ENCODE assay signal across 9 cellular contexts in the genomic region with DNA sequence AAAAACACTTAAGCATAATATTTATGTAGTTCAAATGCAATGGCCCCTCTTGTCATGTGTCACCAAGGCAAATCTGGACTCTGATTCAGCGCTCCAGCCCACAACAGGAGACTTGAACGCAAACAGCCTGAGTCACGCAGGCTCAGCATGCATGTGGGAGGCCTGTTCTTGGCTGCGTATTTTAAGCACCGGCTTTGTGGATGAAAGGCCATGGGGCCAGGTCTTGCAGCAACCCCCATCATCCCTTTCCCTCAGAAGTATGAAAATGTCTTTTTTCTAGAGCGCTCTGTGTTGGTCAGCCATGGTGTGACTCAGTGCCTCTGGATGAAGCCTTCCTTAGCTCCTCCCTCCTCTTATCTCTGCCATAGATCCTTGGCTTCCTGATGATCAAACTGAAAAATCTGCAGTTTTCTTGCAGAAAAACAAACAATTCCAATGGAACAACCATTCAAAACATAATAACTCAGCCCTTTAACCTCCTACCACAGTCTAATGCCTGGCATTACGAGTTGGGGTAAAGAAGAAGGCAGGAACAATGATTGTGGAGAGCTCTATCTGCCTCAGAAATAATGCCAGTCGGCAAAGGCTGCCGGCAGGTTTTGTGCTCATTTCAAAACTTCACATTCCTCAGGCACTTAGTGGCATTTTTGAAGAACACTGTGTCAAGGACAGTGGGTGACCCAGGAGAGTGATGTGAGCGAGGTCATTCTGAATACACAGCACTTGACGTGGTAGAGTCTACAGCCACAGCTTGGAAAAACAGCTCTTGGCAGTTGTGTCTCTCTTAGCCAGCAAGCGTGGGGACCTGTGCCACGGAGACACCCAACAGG.
DNase-seq lines count a peak whose midpoint lies in the region; ATAC-seq, FAIRE-seq and TF ChIP-seq lines count a peak whose summit lies in the region.
"Had no signal": no experiment of that assay in that cellular context is flagged by ENCODE, and none has a peak within 500 bp of the region (broad histone marks: within the 10 kb centered on the region; RNA-seq: fewer than 3 reads in every experiment).

No MANE protein-coding gene starts in this region.

- peak; percentile 95 to 97 for ATAC-seq in A549
- no peak for ATAC-seq in GM21825 (IDR thresholded peaks at IDR 0.05; ENCODE audit: unreplicated experiment)
- no peak for ATAC-seq in GM18517 (IDR thresholded peaks at IDR 0.05; ENCODE audit: unreplicated experiment)

- peak; percentile 3 to 21; a peak in 1 of 5 replicates for TF ChIP-seq RAD21 in A549 (conservative IDR thresholded peaks at IDR 0.05 in 1 of 2, IDR thresholded peaks at IDR 0.05 in 1 of 2)

- no peaks in the 10 kb centered on the region for H3K27me3 Mint-ChIP-seq in activated naive CD4-positive, alpha-beta T cell treated with anti-CD3 and anti-CD28 coated beads, Interleukin-2, amount 50 U/mL, for 24 hours

- TF ChIP-seq POLR2A in A549 (IDR thresholded peaks at IDR 0.05; ENCODE audit: low read length) = no peak

- H3K9me3 Mint-ChIP-seq in activated naive CD4-positive, alpha-beta T cell treated with anti-CD3 and anti-CD28 coated beads, Interleukin-2, amount 50 U/mL, for 24 hours = no peaks in the 10 kb centered on the region

- no peak overlapping the region for H3K9ac ChIP-seq in HUES64 (ENCODE audit: low read depth, low read length)

- H3K4me3 Mint-ChIP-seq in activated naive CD4-positive, alpha-beta T cell treated with anti-CD3 and anti-CD28 coated beads, Interleukin-2, amount 50 U/mL, for 24 hours = no peak overlapping the region

- no peak for FAIRE-seq in A549 (lab: Jason Lieb, UNC)

- 4% methylated on average over 13 of the region's 13 CpGs for WGBS in A549 (ENCODE audit: missing lambda C conversion rate)
- 83% methylated on average over 13 of the region's 13 CpGs for WGBS in HUES64

- CTCF ChIA-PET in A549 (lab: Yijun Ruan, JAX) = interaction anchor here (0.8 to 3.1 kb wide), 8 partner anchors 12 to 90 kb away, joined by 3 to 18 read pairs (median 3); no protein-coding TSS in a partner anchor

- H3K27me3 ChIP-seq in HUES64 (ENCODE audit: insufficient read depth, low read length) = no peaks in the 10 kb centered on the region

- TF ChIP-seq CTCF in A549 (IDR thresholded peaks at IDR 0.05) = no peak

- peaks cover 35% of the 10 kb centered on the region for H3K4me1 ChIP-seq in A549
- peaks cover 23% of the 10 kb centered on the region for H3K4me1 ChIP-seq in HUES64 (ENCODE audit: insufficient read depth, low read length)

- H3K36me3 ChIP-seq in HUES64 (ENCODE audit: insufficient read depth, low read length) = no peaks in the 10 kb centered on the region
- H3K36me3 ChIP-seq: cardiac muscle cell had no signal

- peak overlapping the region; percentile 65 for H3K27ac Mint-ChIP-seq in activated naive CD4-positive, alpha-beta T cell treated with anti-CD3 and anti-CD28 coated beads, Interleukin-2, amount 50 U/mL, for 24 hours

- peaks cover 22% of the 10 kb centered on the region for H3K36me3 Mint-ChIP-seq in activated naive CD4-positive, alpha-beta T cell treated with anti-CD3 and anti-CD28 coated beads, Interleukin-2, amount 50 U/mL, for 24 hours

- POLR2A ChIA-PET in A549 (lab: Yijun Ruan, JAX) = interaction anchor here (1.0 to 2.2 kb wide), 6 partner anchors 10 to 91 kb away, joined by 4 to 24 read pairs (median 10); no protein-coding TSS in a partner anchor

- peaks cover 48% of the 10 kb centered on the region for H3K4me1 Mint-ChIP-seq in activated naive CD4-positive, alpha-beta T cell treated with anti-CD3 and anti-CD28 coated beads, Interleukin-2, amount 50 U/mL, for 24 hours

- TF ChIP-seq EP300 in A549 (IDR thresholded peaks at IDR 0.05) = peak; percentile 66 to 85; a peak in 2 of 5 replicates

- H3K4me2 ChIP-seq in A549 = peak overlapping the region; percentile 87

- H3K27ac ChIP-seq in A549 (peak overlapping the region; percentile 90 to 92), HUES64 (ENCODE audit: low read depth, low read length) (peak overlapping the region; percentile 56; the same call in 1 of the 2 replicates)
- H3K27ac ChIP-seq: cardiac muscle cell had no signal

- peak overlapping the region; percentile 44 for H3K4me3 ChIP-seq in A549
- H3K4me3 ChIP-seq in HUES64 (ENCODE audit: low read length) = no peak overlapping the region
- H3K4me3 ChIP-seq: cardiac muscle cell had no signal

- no peaks in the 10 kb centered on the region for H3K9me3 ChIP-seq in A549
- H3K9me3 ChIP-seq in HUES64 (ENCODE audit: insufficient read depth, low read depth, low read length) = no peaks in the 10 kb centered on the region

- DNase-seq in A549 (ENCODE audit: low read depth in 1 of 2, low spot score in 1 of 2) = peak; percentile 60 to 94
- peak; percentile 88 for DNase-seq in kidney glomerular epithelial cell (lab: John Stamatoyannopoulos, UW)
- DNase-seq in stimulated activated CD8-positive, alpha-beta memory T cell treated with anti-CD3 and anti-CD28 coated beads, Interleukin-2, amount 100 ng/mL, for 48 hours (ENCODE audit: low read depth in 2 of 2) = peak; percentile 14 to 23
- DNase-seq in NCI-H187 treated with DMSO at 0.1 percent for 48 hours (lab: John Stamatoyannopoulos, UW) = no peak

TF ChIP-seq in A549, 52 proteins besides CTCF, POLR2A, EP300 and RAD21:
- TF ChIP-seq SREBF2 (IDR thresholded peaks at IDR 0.05) (no peak), MAFK (IDR thresholded peaks at IDR 0.05; ENCODE audit: partially characterized antibody) (peak; percentile 92), KDM5A (IDR thresholded peaks at IDR 0.05) (no peak), PHF8 (IDR thresholded peaks at IDR 0.05; ENCODE audit: borderline replicate concordance, low read depth) (no peak), BHLHE40 (IDR thresholded peaks at IDR 0.05; ENCODE audit: low read depth, low read length) (no peak), TP53 (CRISPR knock-in tag; IDR thresholded peaks at IDR 0.05) (no peak), GATA3 (IDR thresholded peaks at IDR 0.05; ENCODE audit: borderline replicate concordance) (peak; percentile 63), SMC3 (IDR thresholded peaks at IDR 0.05) (peak; percentile 34; the same call in 1 of the 3 replicates), NFE2L2 (conservative IDR thresholded peaks at IDR 0.05; ENCODE audit: low read length) (peak; percentile 82), JUN (IDR thresholded peaks at IDR 0.05) (peak; percentile 71 to 91; a peak in 3 of 5 replicates), ZFP36 (IDR thresholded peaks at IDR 0.05; ENCODE audit: borderline replicate concordance, partially characterized antibody) (no peak), ZC3H11A (IDR thresholded peaks at IDR 0.05) (no peak), HOXA7 (CRISPR knock-in tag; IDR thresholded peaks at IDR 0.05) (no peak), JUNB (IDR thresholded peaks at IDR 0.05) (peak; percentile 84), CEBPB (IDR thresholded peaks at IDR 0.05) (peak; percentile 11 to 67; a peak in 2 of 4 replicates), HES2 (IDR thresholded peaks at IDR 0.05) (no peak), ESRRA (IDR thresholded peaks at IDR 0.05; ENCODE audit: borderline replicate concordance, low read length) (peak; percentile 57; the same call in 1 of the 2 replicates), BCL3 (IDR thresholded peaks at IDR 0.05) (peak; percentile 55; the same call in 1 of the 3 replicates), RFX5 (IDR thresholded peaks at IDR 0.05) (peak; percentile 96), FOSL2 (IDR thresholded peaks at IDR 0.05) (peak; percentile 84), FOSL2 (CRISPR knock-in tag; IDR thresholded peaks at IDR 0.05) (peak; percentile 86), MYC (IDR thresholded peaks at IDR 0.05; ENCODE audit: borderline replicate concordance, low read length) (no peak), MAX (IDR thresholded peaks at IDR 0.05) (peak; percentile 79)

Comparison
In these comparisons a context has a peak if more than half of its experiments do, and no peak if none do; other contexts are left out.
1. ATAC-seq: peak in A549 (2 of 2); none in GM21825 (single experiment) and GM18517 (single experiment).